Comparison of ENCODE assay signal across 18 cellular contexts in the genomic region with DNA sequence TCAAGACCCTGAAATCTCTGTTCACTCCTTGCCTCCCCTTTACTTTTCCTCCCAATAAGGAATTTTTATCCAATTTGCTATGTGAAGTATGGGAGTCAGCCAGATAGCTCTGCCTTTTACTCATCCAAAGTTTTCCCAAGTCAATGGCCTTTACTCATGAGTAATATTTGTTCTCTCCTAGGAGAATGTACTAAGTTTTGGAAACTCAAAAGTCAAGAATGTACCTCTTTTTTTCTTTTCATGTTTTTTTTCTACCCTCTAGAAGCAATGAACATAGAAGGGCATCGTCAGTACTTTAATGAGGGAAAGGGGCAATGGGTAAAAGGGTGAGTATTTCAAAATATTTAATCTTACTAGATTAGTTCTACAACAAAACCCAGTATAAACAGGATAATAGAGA.
DNase-seq lines count a peak whose midpoint lies in the region; ATAC-seq and TF ChIP-seq lines count a peak whose summit lies in the region.
"Had no signal": no experiment of that assay in that cellular context is flagged by ENCODE, and none has a peak within 500 bp of the region (broad histone marks: within the 10 kb centered on the region; RNA-seq: fewer than 3 reads in every experiment).

No MANE protein-coding gene starts in this region.

- H4K8ac ChIP-seq in trophoblast cell (ENCODE audit: low read depth, low read length): no peak overlapping the region

- H3K9me3 Mint-ChIP-seq in activated CD4-positive, alpha-beta T cell treated with anti-CD3 and anti-CD28 coated beads, Interleukin-2, amount 10 ng/mL, durations not matched to agents 24 days and 14 days: no peaks in the 10 kb centered on the region

- ATAC-seq in GM21390 (IDR thresholded peaks at IDR 0.05; ENCODE audit: unreplicated experiment) (no peak), HG03108 (IDR thresholded peaks at IDR 0.05; ENCODE audit: unreplicated experiment) (no peak)
- ATAC-seq: PC-3 had no signal

- H3K23ac ChIP-seq in trophoblast cell (ENCODE audit: low read length): no peak overlapping the region

- H3K79me2 ChIP-seq in ACC112 (ENCODE audit: control insufficient read depth, insufficient read depth, low read length, unreplicated experiment): no peaks in the 10 kb centered on the region
- no peaks in the 10 kb centered on the region for H3K79me2 ChIP-seq in trophoblast cell (ENCODE audit: control insufficient read depth, insufficient read depth, low read length, poor library complexity)

- no peaks in the 10 kb centered on the region for H3K27me3 Mint-ChIP-seq in activated CD4-positive, alpha-beta T cell treated with anti-CD3 and anti-CD28 coated beads, Interleukin-2, amount 10 ng/mL, durations not matched to agents 24 days and 14 days
- H3K27me3 Mint-ChIP-seq: B cell had no signal

- intact Hi-C loops in activated CD4-positive, alpha-beta T cell treated with anti-CD3 and anti-CD28 coated beads, Interleukin-2, amount 10 ng/mL, durations not matched to agents 24 days and 14 days (cut with micrococcal nuclease): no loop called here

- H3K4me3 Mint-ChIP-seq in activated CD4-positive, alpha-beta T cell treated with anti-CD3 and anti-CD28 coated beads, Interleukin-2, amount 10 ng/mL, durations not matched to agents 24 days and 14 days: no peak overlapping the region
- H3K4me3 Mint-ChIP-seq: B cell; CD4-positive, CD25-positive, alpha-beta regulatory T cell had no signal

- no peak overlapping the region for H3K9ac ChIP-seq in trophoblast cell (ENCODE audit: low read length)

- H2BK5ac ChIP-seq in trophoblast cell (ENCODE audit: low read depth, low read length, poor library complexity): no peak overlapping the region

- no peak overlapping the region for H2BK12ac ChIP-seq in trophoblast cell (ENCODE audit: low read length)

- H2BK120ac ChIP-seq in trophoblast cell (ENCODE audit: insufficient read depth, low read length, poor library complexity): no peak overlapping the region

- H3K18ac ChIP-seq in trophoblast cell (ENCODE audit: low read length): no peak overlapping the region

- H4K12ac ChIP-seq in trophoblast cell (ENCODE audit: low read depth, low read length): no peak overlapping the region

- H3K27me3 ChIP-seq in ACC112 (ENCODE audit: insufficient read depth, low read length): no peaks in the 10 kb centered on the region
- H3K27me3 ChIP-seq in trophoblast cell (ENCODE audit: insufficient read depth, low read length): no peaks in the 10 kb centered on the region
- H3K27me3 ChIP-seq: SJSA1 had no signal

- H3K4me3 ChIP-seq in ACC112 (ENCODE audit: low read depth, low read length) (no peak overlapping the region), coronary artery (no peak overlapping the region), skeletal muscle cell (ENCODE audit: low read depth, low read length) (no peak overlapping the region), trophoblast cell (ENCODE audit: low read depth, low read length) (no peak overlapping the region)
- H3K4me3 ChIP-seq: SJSA1 had no signal

- no CpG with 5 or more reads among the region's 1 CpG for WGBS in trophoblast cell (ENCODE audit: extremely low coverage, insufficient coverage, insufficient read length)

- no peak overlapping the region for H3K4me2 ChIP-seq in trophoblast cell (ENCODE audit: low read length)

- H3K36me3 ChIP-seq in ACC112 (ENCODE audit: insufficient read depth, low read length) (no peaks in the 10 kb centered on the region), trophoblast cell (ENCODE audit: control insufficient read depth in 1 of 2, insufficient read depth in 2 of 2, low read length in 2 of 2) (no peaks in the 10 kb centered on the region)
- H3K36me3 ChIP-seq: SJSA1 had no signal

- peak; percentile 21 for DNase-seq in GM04503 (ENCODE audit: low read depth)
- no peak for DNase-seq in coronary artery (ENCODE audit: low spot score)
- peak; percentile 45 for DNase-seq in skeletal muscle cell (ENCODE audit: low read depth)
- no peak for DNase-seq in activated CD4-positive, alpha-beta T cell treated with anti-CD3 and anti-CD28 coated beads, Interleukin-2, amount 10 ng/mL, durations not matched to agents 24 days and 14 days
- no peak for DNase-seq in trophoblast cell
- DNase-seq: 8988T; CD4-positive, CD25-positive, alpha-beta regulatory T cell; KG1; NCI-H1436 treated with DMSO at 0.1 percent for 48 hours; NCI-H2081; NCI-H510A; NCI-H774; PC-3 had no signal

- H3K36me3 Mint-ChIP-seq in activated CD4-positive, alpha-beta T cell treated with anti-CD3 and anti-CD28 coated beads, Interleukin-2, amount 10 ng/mL, durations not matched to agents 24 days and 14 days (ENCODE audit: low read depth): no peaks in the 10 kb centered on the region
- H3K36me3 Mint-ChIP-seq: CD4-positive, CD25-positive, alpha-beta regulatory T cell had no signal

- H3K27ac Mint-ChIP-seq in activated CD4-positive, alpha-beta T cell treated with anti-CD3 and anti-CD28 coated beads, Interleukin-2, amount 10 ng/mL, durations not matched to agents 24 days and 14 days: no peak overlapping the region
- H3K27ac Mint-ChIP-seq: B cell; CD4-positive, CD25-positive, alpha-beta regulatory T cell had no signal

- H2AK5ac ChIP-seq in trophoblast cell (ENCODE audit: low read length): no peak overlapping the region

- H3K4ac ChIP-seq in trophoblast cell (ENCODE audit: low read depth, low read length): no peak overlapping the region

- H2AFZ ChIP-seq in ACC112 (ENCODE audit: low read length, unreplicated experiment) (no peak overlapping the region), trophoblast cell (ENCODE audit: insufficient read depth, low read length, poor library complexity) (no peak overlapping the region)

- TF ChIP-seq CTCF in coronary artery (IDR thresholded peaks at IDR 0.05): no peak

- H3K9me3 ChIP-seq in trophoblast cell (ENCODE audit: insufficient read depth, low read depth, low read length): no peaks in the 10 kb centered on the region

- no peak overlapping the region for H4K91ac ChIP-seq in trophoblast cell (ENCODE audit: low read depth, low read length)

- H3K4me1 Mint-ChIP-seq in activated CD4-positive, alpha-beta T cell treated with anti-CD3 and anti-CD28 coated beads, Interleukin-2, amount 10 ng/mL, durations not matched to agents 24 days and 14 days: no peaks in the 10 kb centered on the region
- H3K4me1 Mint-ChIP-seq: B cell; CD4-positive, CD25-positive, alpha-beta regulatory T cell had no signal

- no peak overlapping the region for H3K14ac ChIP-seq in trophoblast cell (ENCODE audit: low read length)

- peaks cover 3% of the 10 kb centered on the region for H3K4me1 ChIP-seq in ACC112 (ENCODE audit: control insufficient read depth, insufficient read depth, low read length, unreplicated experiment)
- H3K4me1 ChIP-seq in trophoblast cell (ENCODE audit: control insufficient read depth in 1 of 2, insufficient read depth in 2 of 2, low read length in 2 of 2): no peaks in the 10 kb centered on the region
- H3K4me1 ChIP-seq: SJSA1 had no signal

- H3K27ac ChIP-seq in ACC112 (ENCODE audit: low read depth, low read length) (peak overlapping the region; percentile 37), coronary artery (peak overlapping the region; percentile 11 to 52), trophoblast cell (ENCODE audit: low read depth, low read length) (no peak overlapping the region)
- H3K27ac ChIP-seq: SJSA1 had no signal

- no peaks in the 10 kb centered on the region for H3K79me1 ChIP-seq in trophoblast cell (ENCODE audit: low read length)

Comparison
In these comparisons a context has a peak if more than half of its experiments do, and no peak if none do; other contexts are left out.
1. DNase-seq: peak in GM04503 (single experiment) and skeletal muscle cell (single experiment); none in coronary artery (single experiment), activated CD4-positive, alpha-beta T cell treated with anti-CD3 and anti-CD28 coated beads, Interleukin-2, amount 10 ng/mL, durations not matched to agents 24 days and 14 days (single experiment) and trophoblast cell (0 of 2).